1 cellular context compared by ENCODE assay signal in the genomic region with DNA sequence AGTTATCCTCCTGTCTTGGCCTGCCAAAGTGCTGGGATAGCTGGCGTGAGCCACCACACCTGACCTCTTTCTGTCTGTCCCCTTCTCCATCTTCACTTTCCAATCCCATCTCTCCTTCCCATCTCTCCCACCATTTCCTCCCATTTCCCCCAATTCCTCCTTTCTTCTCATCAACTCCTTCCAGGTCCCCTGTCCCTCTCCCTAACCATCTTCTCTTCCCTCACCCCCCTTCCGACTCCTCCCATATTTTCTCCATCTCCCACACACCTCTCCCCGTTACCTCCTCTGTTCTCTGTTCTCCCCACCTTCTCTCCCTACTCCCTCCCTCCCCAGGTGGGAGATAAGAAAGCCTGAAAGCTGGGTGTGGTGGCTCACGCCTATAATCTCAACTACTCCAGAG.
A peak's percentile ranks its signal among the peaks of the same experiment; 100 is the strongest.
TF ChIP-seq lines count a peak whose summit lies in the region.

No MANE protein-coding gene starts in this region.

TF ChIP-seq in K562, 482 proteins besides CTCF, POLR2A, EP300 and RAD21:
- TF ChIP-seq, protein P1, sequence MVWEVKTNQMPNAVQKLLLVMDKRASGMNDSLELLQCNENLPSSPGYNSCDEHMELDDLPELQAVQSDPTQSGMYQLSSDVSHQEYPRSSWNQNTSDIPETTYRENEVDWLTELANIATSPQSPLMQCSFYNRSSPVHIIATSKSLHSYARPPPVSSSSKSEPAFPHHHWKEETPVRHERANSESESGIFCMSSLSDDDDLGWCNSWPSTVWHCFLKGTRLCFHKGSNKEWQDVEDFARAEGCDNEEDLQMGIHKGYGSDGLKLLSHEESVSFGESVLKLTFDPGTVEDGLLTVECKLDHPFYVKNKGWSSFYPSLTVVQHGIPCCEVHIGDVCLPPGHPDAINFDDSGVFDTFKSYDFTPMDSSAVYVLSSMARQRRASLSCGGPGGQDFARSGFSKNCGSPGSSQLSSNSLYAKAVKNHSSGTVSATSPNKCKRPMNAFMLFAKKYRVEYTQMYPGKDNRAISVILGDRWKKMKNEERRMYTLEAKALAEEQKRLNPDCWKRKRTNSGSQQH (CRISPR knock-in tag; IDR thresholded peaks at IDR 0.05) = 0 out of 2 replicates have a peak, but pooled peaks have one; percentile 34
- TF ChIP-seq FUS (optimal IDR thresholded peaks at IDR 0.05; ENCODE audit: low read depth, low read length) (no peak), CBFA2T3 (IDR thresholded peaks at IDR 0.05) (0 out of 2 replicates have a peak, but pooled peaks have one; percentile 11)
